Comparison of ENCODE assay signal across 17 cellular contexts in the genomic region with DNA sequence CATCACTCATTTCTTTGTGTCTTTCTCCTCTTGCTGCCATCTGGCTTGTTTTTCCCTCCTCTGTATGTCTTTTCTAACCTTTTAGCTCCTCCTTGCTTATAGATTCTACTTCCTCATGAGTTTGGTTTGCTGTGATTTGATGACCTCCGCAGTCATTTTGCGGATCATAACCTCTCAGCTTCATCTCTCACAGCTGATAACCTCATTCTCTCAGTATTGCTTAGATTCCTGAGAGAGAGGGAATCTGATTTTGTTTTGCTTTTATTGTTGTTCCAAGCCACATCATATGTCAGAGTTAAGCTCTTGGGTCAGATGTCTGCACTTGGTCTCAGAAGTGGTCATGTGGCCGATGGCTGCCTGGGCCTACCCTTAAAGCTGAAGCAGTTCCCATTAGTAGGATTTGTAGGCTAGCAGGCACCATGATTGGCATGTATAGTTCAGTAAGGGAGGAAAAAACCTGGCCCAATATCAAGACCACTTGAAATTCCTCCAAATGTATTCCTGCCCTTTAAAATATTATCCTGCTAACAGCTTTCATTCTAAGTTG. TPM values are rescaled to one million over a fixed set of nuclear protein-coding genes. Genes with fewer than 3 reads are reported as not detected.
DNase-seq lines count a peak whose midpoint lies in the region; ATAC-seq and TF ChIP-seq lines count a peak whose summit lies in the region.
"Had no signal": no experiment of that assay in that cellular context is flagged by ENCODE, and none has a peak within 500 bp of the region (broad histone marks: within the 10 kb centered on the region; RNA-seq: fewer than 3 reads in every experiment).

No MANE protein-coding gene starts in this region.

- H3K27ac Mint-ChIP-seq in memory B cell, result peak overlapping the region; percentile 55
- H3K27ac Mint-ChIP-seq: activated naive CD8-positive, alpha-beta T cell treated with anti-CD3 and anti-CD28 coated beads, Interleukin-2, amount 10 ng/mL, durations not matched to agents 7 days and 5 days; stimulated activated naive CD8-positive, alpha-beta T cell treated with anti-CD3 and anti-CD28 coated beads, Interleukin-15, amount 100 ng/mL, for 72 hours; T-cell had no signal

- H3K36me3 Mint-ChIP-seq in memory B cell, result peaks cover 27% of the 10 kb centered on the region

- peaks cover 5 to 12% (median 8%) of the 10 kb centered on the region in 3 donors for H3K36me3 ChIP-seq in skeletal muscle tissue (ENCODE audit: control insufficient read depth in 3 of 3, insufficient read depth in 3 of 3, low read length in 3 of 3)
- peaks cover 42% of the 10 kb centered on the region for H3K36me3 ChIP-seq in PC-3 (ENCODE audit: low read depth, low read length)
- peaks cover 50% of the 10 kb centered on the region for H3K36me3 ChIP-seq in HAP-1 (replicated peaks)

- H3K27me3 ChIP-seq in skeletal muscle tissue (ENCODE audit: control insufficient read depth in 3 of 3, insufficient read depth in 3 of 3, low read length in 3 of 3), result no peaks in the 10 kb centered on the region
- H3K27me3 ChIP-seq in PC-3 (ENCODE audit: low read length), result no peaks in the 10 kb centered on the region
- no peaks in the 10 kb centered on the region for H3K27me3 ChIP-seq in HAP-1 (ENCODE audit: low read depth)

- no peaks in the 10 kb centered on the region for H3K9me3 Mint-ChIP-seq in memory B cell
- H3K9me3 Mint-ChIP-seq: activated naive CD8-positive, alpha-beta T cell treated with anti-CD3 and anti-CD28 coated beads, Interleukin-2, amount 10 ng/mL, durations not matched to agents 7 days and 5 days; activated T-cell treated with anti-CD3 and anti-CD28 coated beads, Interleukin-2, amount 50 U/mL, for 4 hours; naive thymus-derived CD4-positive, alpha-beta T cell; stimulated activated naive CD8-positive, alpha-beta T cell treated with anti-CD3 and anti-CD28 coated beads, Interleukin-15, amount 100 ng/mL, for 72 hours; T-cell had no signal

- no peak overlapping the region for H3K4me2 ChIP-seq in PC-3 (ENCODE audit: low read length)

- ATAC-seq in memory B cell (ENCODE audit: low read depth) (no peak), PC-3 (no peak)
- ATAC-seq: activated T-cell treated with anti-CD3 and anti-CD28 coated beads, Interleukin-2, amount 50 U/mL, for 4 hours; naive thymus-derived CD4-positive, alpha-beta T cell; stimulated activated naive CD8-positive, alpha-beta T cell treated with anti-CD3 and anti-CD28 coated beads, Interleukin-15, amount 100 ng/mL, for 72 hours; T-cell had no signal

- H3K9ac ChIP-seq in skeletal muscle tissue (ENCODE audit: low read depth in 1 of 3, low read length in 3 of 3) (peak overlapping the region in 2 of 3 donors; percentile 4 to 34), PC-3 (ENCODE audit: low read length) (no peak overlapping the region)

- peaks cover 7% of the 10 kb centered on the region; the same call in 1 of the 2 replicates for H4K20me1 ChIP-seq in PC-3 (ENCODE audit: low read length)

- no peak for TF ChIP-seq CTCF in PC-3 (conservative IDR thresholded peaks at IDR 0.05; ENCODE audit: low read depth, low read length)

- peaks cover 26% of the 10 kb centered on the region for H3K79me2 ChIP-seq in PC-3 (ENCODE audit: low read length)

- H3K4me1 ChIP-seq in skeletal muscle tissue (ENCODE audit: control insufficient read depth in 3 of 3, insufficient read depth in 3 of 3, low read length in 3 of 3), result peaks cover 27 to 36% (median 32%) of the 10 kb centered on the region in 3 donors
- H3K4me1 ChIP-seq in PC-3 (ENCODE audit: insufficient read depth, low read length), result no peaks in the 10 kb centered on the region
- H3K4me1 ChIP-seq in HAP-1, result no peaks in the 10 kb centered on the region

- H3F3A ChIP-seq in PC-3 (ENCODE audit: low read length, unreplicated experiment), result no peaks in the 10 kb centered on the region

- no peaks in the 10 kb centered on the region for H3K27me3 Mint-ChIP-seq in memory B cell
- H3K27me3 Mint-ChIP-seq: activated naive CD8-positive, alpha-beta T cell treated with anti-CD3 and anti-CD28 coated beads, Interleukin-2, amount 10 ng/mL, durations not matched to agents 7 days and 5 days; naive thymus-derived CD4-positive, alpha-beta T cell; stimulated activated naive CD8-positive, alpha-beta T cell treated with anti-CD3 and anti-CD28 coated beads, Interleukin-15, amount 100 ng/mL, for 72 hours; T-cell had no signal

- H3K4me1 Mint-ChIP-seq in memory B cell, result peaks cover 33% of the 10 kb centered on the region

- no peak overlapping the region for H2AFZ ChIP-seq in PC-3 (ENCODE audit: low read length)

- POLR2A ChIA-PET in PC-3 (lab: Charles Lee; ENCODE audit: unreplicated experiment), result interaction anchor here (0.6 kb wide), 1 partner anchor 15 kb away, joined by 4 read pairs; no protein-coding TSS in a partner anchor

- CTCF ChIA-PET in PC-3 (lab: Charles Lee), result interaction anchor here (0.6 kb wide), 1 partner anchor 1129 kb away, joined by 4 read pairs; no protein-coding TSS in a partner anchor

- no peaks in the 10 kb centered on the region for H3K9me2 ChIP-seq in PC-3 (replicated peaks; ENCODE audit: low read length)

- DNase-seq in NCI-H524 treated with DMSO at 0.1 percent for 48 hours (lab: John Stamatoyannopoulos, UW), result peak; percentile 7
- DNase-seq in fibroblast of peridontal ligament (ENCODE audit: extremely low read depth), result peak; percentile 42
- DNase-seq in memory B cell (ENCODE audit: low spot score in 2 of 2), result no peak
- DNase-seq in PC-3, result no peak
- no peak for DNase-seq in HAP-1 (ENCODE audit: low spot score in 2 of 2)
- no peak for DNase-seq in OCI-M2 (lab: John Stamatoyannopoulos, UW; ENCODE audit: unreplicated experiment)
- no peak for DNase-seq in DMS79 (lab: John Stamatoyannopoulos, UW)
- DNase-seq: activated CD4-positive, alpha-beta T cell treated with anti-CD3 and anti-CD28 coated beads, Interleukin-2, amount 50 U/mL, for 4 hours; activated naive CD8-positive, alpha-beta T cell treated with anti-CD3 and anti-CD28 coated beads, Interleukin-2, amount 10 ng/mL, durations not matched to agents 7 days and 5 days; activated T-cell treated with anti-CD3 and anti-CD28 coated beads, Interleukin-2, amount 50 U/mL, for 4 hours; effector memory CD4-positive, alpha-beta T cell; naive thymus-derived CD4-positive, alpha-beta T cell; NCI-H1694 treated with DMSO at 0.1 percent for 48 hours; NCI-H446; stimulated activated naive CD8-positive, alpha-beta T cell treated with anti-CD3 and anti-CD28 coated beads, Interleukin-15, amount 100 ng/mL, for 72 hours; T-cell had no signal

- H3K9me3 ChIP-seq in skeletal muscle tissue (ENCODE audit: control insufficient read depth in 3 of 3, low read length in 3 of 3), result no peaks in the 10 kb centered on the region
- no peaks in the 10 kb centered on the region for H3K9me3 ChIP-seq in PC-3 (ENCODE audit: low read length)
- no peaks in the 10 kb centered on the region for H3K9me3 ChIP-seq in HAP-1

- no TSS peak for BruUV-seq in PC-3 (replicated peaks; lab: Mats Ljungman, UMichigan)

- in situ Hi-C loops in HAP-1 (cut with MboI; ENCODE audit: low sequenced_read_pairs), result no loop called here

- H3K4me3 ChIP-seq in skeletal muscle tissue (ENCODE audit: low read length in 3 of 3) (no peak overlapping the region), PC-3 (ENCODE audit: low read length) (no peak overlapping the region), HAP-1 (no peak overlapping the region)

- no peak overlapping the region for H3K4me3 Mint-ChIP-seq in memory B cell
- H3K4me3 Mint-ChIP-seq: activated naive CD8-positive, alpha-beta T cell treated with anti-CD3 and anti-CD28 coated beads, Interleukin-2, amount 10 ng/mL, durations not matched to agents 7 days and 5 days; activated T-cell treated with anti-CD3 and anti-CD28 coated beads, Interleukin-2, amount 50 U/mL, for 4 hours; naive thymus-derived CD4-positive, alpha-beta T cell; stimulated activated naive CD8-positive, alpha-beta T cell treated with anti-CD3 and anti-CD28 coated beads, Interleukin-15, amount 100 ng/mL, for 72 hours; T-cell had no signal

- H3K27ac ChIP-seq in skeletal muscle tissue (ENCODE audit: low read depth, low read length) (peak overlapping the region; percentile 64), PC-3 (ENCODE audit: low read length) (no peak overlapping the region)

- intact Hi-C loops in PC-3 (cut with micrococcal nuclease), result no loop called here

RNA-seq across cellular contexts. Expression of a gene that starts 13.4 kb away (rescaled TPM):
- total RNA-seq in skeletal muscle tissue (25.1 TPM), PC-3 (2014; rRNA removed) (80.8 and 86.9 TPM in 2 replicates)

RNA-seq across cellular contexts. Expression of a gene that starts 13.8 kb away (rescaled TPM):
- total RNA-seq in skeletal muscle tissue (2.6 TPM), PC-3 (2014; rRNA removed) (9.6 and 9.7 TPM in 2 replicates)

Comparison
In these comparisons a context has a peak if more than half of its experiments do, and no peak if none do; other contexts are left out.
1. DNase-seq: peak in NCI-H524 treated with DMSO at 0.1 percent for 48 hours (single experiment) and fibroblast of peridontal ligament (single experiment); none in memory B cell (0 of 2), PC-3 (single experiment), HAP-1 (0 of 2), OCI-M2 (single experiment) and DMS79 (single experiment).